In genomic region chr16:11005611-11005975, GRCh38 we compare ENCODE assay signal across 16 cellular contexts.
DNase-seq lines count a peak whose midpoint lies in the region; ATAC-seq, FAIRE-seq and TF ChIP-seq lines count a peak whose summit lies in the region.
"Had no signal": no experiment of that assay in that cellular context is flagged by ENCODE, and none has a peak within 500 bp of the region (broad histone marks: within the 10 kb centered on the region; RNA-seq: fewer than 3 reads in every experiment).

No MANE protein-coding gene starts in this region.

- H3K27ac ChIP-seq in PC-3 (ENCODE audit: low read length): 0 out of 2 replicates have a peak overlapping the region, but pooled peaks have one; percentile 7
- H3K27ac ChIP-seq: HL-60 had no signal

- no peak overlapping the region for H3K27ac Mint-ChIP-seq in activated CD8-positive, alpha-beta T cell treated with anti-CD3 and anti-CD28 coated beads, Interleukin-2, amount 10 ng/mL, durations not matched to agents 7 days and 5 days
- H3K27ac Mint-ChIP-seq: activated CD4-positive, alpha-beta T cell treated with anti-CD3 and anti-CD28 coated beads, Interleukin-2, amount 10 ng/mL, durations not matched to agents 7 days and 5 days had no signal

- H3K36me3 Mint-ChIP-seq in activated CD8-positive, alpha-beta T cell treated with anti-CD3 and anti-CD28 coated beads, Interleukin-2, amount 10 ng/mL, durations not matched to agents 7 days and 5 days (ENCODE audit: low read depth): peaks cover 48% of the 10 kb centered on the region

- peaks cover 26% of the 10 kb centered on the region for H3K4me1 Mint-ChIP-seq in activated CD8-positive, alpha-beta T cell treated with anti-CD3 and anti-CD28 coated beads, Interleukin-2, amount 10 ng/mL, durations not matched to agents 7 days and 5 days (ENCODE audit: low read depth)

- H3F3A ChIP-seq in PC-3 (ENCODE audit: low read length, unreplicated experiment): no peaks in the 10 kb centered on the region

- H3K79me2 ChIP-seq in PC-3 (ENCODE audit: low read length): no peaks in the 10 kb centered on the region

- no peaks in the 10 kb centered on the region for H3K36me3 ChIP-seq in PC-3 (ENCODE audit: low read depth, low read length)
- H3K36me3 ChIP-seq in bronchial epithelial cell (ENCODE audit: control insufficient read depth, insufficient read depth, low read length): peaks cover 8% of the 10 kb centered on the region

- peaks cover 12% of the 10 kb centered on the region; the same call in 1 of the 2 replicates for H3K4me1 ChIP-seq in PC-3 (ENCODE audit: insufficient read depth, low read length)

- H3K9me3 Mint-ChIP-seq in activated CD8-positive, alpha-beta T cell treated with anti-CD3 and anti-CD28 coated beads, Interleukin-2, amount 10 ng/mL, durations not matched to agents 7 days and 5 days (ENCODE audit: insufficient read depth): no peaks in the 10 kb centered on the region
- H3K9me3 Mint-ChIP-seq: activated CD4-positive, alpha-beta T cell treated with anti-CD3 and anti-CD28 coated beads, Interleukin-2, amount 10 ng/mL, durations not matched to agents 7 days and 5 days; brain had no signal

- no peaks in the 10 kb centered on the region for H3K9me2 ChIP-seq in PC-3 (replicated peaks; ENCODE audit: low read length)

- no peak for FAIRE-seq in bronchial epithelial cell (lab: Jason Lieb, UNC)

- H3K27me3 ChIP-seq in PC-3 (ENCODE audit: low read length) (no peaks in the 10 kb centered on the region), bronchial epithelial cell (ENCODE audit: control insufficient read depth, insufficient read depth, low read length) (no peaks in the 10 kb centered on the region)

- H3K4me3 Mint-ChIP-seq in activated CD8-positive, alpha-beta T cell treated with anti-CD3 and anti-CD28 coated beads, Interleukin-2, amount 10 ng/mL, durations not matched to agents 7 days and 5 days: no peak overlapping the region
- H3K4me3 Mint-ChIP-seq: activated CD4-positive, alpha-beta T cell treated with anti-CD3 and anti-CD28 coated beads, Interleukin-2, amount 10 ng/mL, durations not matched to agents 7 days and 5 days; brain had no signal

- no peak for TF ChIP-seq CTCF in PC-3 (conservative IDR thresholded peaks at IDR 0.05; ENCODE audit: low read depth, low read length)
- TF ChIP-seq CTCF in bronchial epithelial cell (IDR thresholded peaks at IDR 0.05; ENCODE audit: insufficient read depth, low read length, severe bottlenecking): no peak

- H3K4me2 ChIP-seq in PC-3 (ENCODE audit: low read length): no peak overlapping the region

- no peak overlapping the region for H3K9ac ChIP-seq in PC-3 (ENCODE audit: low read length)

- POLR2A ChIA-PET in PC-3 (lab: Charles Lee; ENCODE audit: unreplicated experiment): no interaction called here
- POLR2A ChIA-PET in activated CD8-positive, alpha-beta T cell treated with anti-CD3 and anti-CD28 coated beads, Interleukin-2, amount 10 ng/mL, durations not matched to agents 7 days and 5 days (lab: Charles Lee): no interaction called here

- ATAC-seq in PC-3 (no peak; the same call in 1 of the 2 replicates), GM18861 (IDR thresholded peaks at IDR 0.05; ENCODE audit: unreplicated experiment) (no peak)
- no peak for ATAC-seq in activated CD8-positive, alpha-beta T cell treated with anti-CD3 and anti-CD28 coated beads, Interleukin-2, amount 10 ng/mL, durations not matched to agents 7 days and 5 days

- no peak overlapping the region for H2AFZ ChIP-seq in PC-3 (ENCODE audit: low read length)

- no TSS peak for BruUV-seq in PC-3 (replicated peaks; lab: Mats Ljungman, UMichigan)

- H3K27me3 Mint-ChIP-seq in activated CD8-positive, alpha-beta T cell treated with anti-CD3 and anti-CD28 coated beads, Interleukin-2, amount 10 ng/mL, durations not matched to agents 7 days and 5 days (ENCODE audit: low read depth): no peaks in the 10 kb centered on the region
- H3K27me3 Mint-ChIP-seq: activated CD4-positive, alpha-beta T cell treated with anti-CD3 and anti-CD28 coated beads, Interleukin-2, amount 10 ng/mL, durations not matched to agents 7 days and 5 days; brain had no signal

- no peak overlapping the region for H3K4me3 ChIP-seq in PC-3 (ENCODE audit: low read length)
- H3K4me3 ChIP-seq in bronchial epithelial cell (ENCODE audit: low read depth, low read length): no peak overlapping the region

- CTCF ChIA-PET in PC-3 (lab: Charles Lee): interaction anchor here (0.6 kb wide), 1 partner anchor 250 kb away, joined by 6 read pairs; no protein-coding TSS in a partner anchor
- CTCF ChIA-PET in activated CD8-positive, alpha-beta T cell treated with anti-CD3 and anti-CD28 coated beads, Interleukin-2, amount 10 ng/mL, durations not matched to agents 7 days and 5 days (lab: Charles Lee): no interaction called here

- no peaks in the 10 kb centered on the region for H4K20me1 ChIP-seq in PC-3 (ENCODE audit: low read length)

- no peaks in the 10 kb centered on the region for H3K9me3 ChIP-seq in PC-3 (ENCODE audit: low read length)

- DNase-seq in AG08396 (ENCODE audit: low spot score) (peak; percentile 54), PC-3 (peak; percentile 36), bronchial epithelial cell (ENCODE audit: low read depth) (peak; percentile 65), kidney tubule cell (ENCODE audit: low spot score) (peak; percentile 76), NCI-H1105 treated with DMSO at 0.1 percent for 48 hours (lab: John Stamatoyannopoulos, UW) (no peak), NCI-H82 (lab: John Stamatoyannopoulos, UW) (no peak)
- DNase-seq in activated CD8-positive, alpha-beta T cell treated with anti-CD3 and anti-CD28 coated beads, Interleukin-2, amount 10 ng/mL, durations not matched to agents 7 days and 5 days: no peak
- DNase-seq: activated CD4-positive, alpha-beta T cell treated with anti-CD3 and anti-CD28 coated beads, Interleukin-2, amount 10 ng/mL, durations not matched to agents 7 days and 5 days; glutamatergic neuron; Karpas-422; NCI-H2029; NCI-H774; Right ventricle myocardium superior had no signal

- intact Hi-C loops in PC-3 (cut with micrococcal nuclease): no loop called here

Comparison
In these comparisons a context has a peak if more than half of its experiments do, and no peak if none do; other contexts are left out.
1. DNase-seq: peak in AG08396 (single experiment), PC-3 (single experiment), bronchial epithelial cell (single experiment) and kidney tubule cell (single experiment); none in activated CD8-positive, alpha-beta T cell treated with anti-CD3 and anti-CD28 coated beads, Interleukin-2, amount 10 ng/mL, durations not matched to agents 7 days and 5 days (single experiment), NCI-H1105 treated with DMSO at 0.1 percent for 48 hours (single experiment) and NCI-H82 (single experiment).